Comparison of ENCODE assay signal across 21 cellular contexts in genomic region chr4:40322853-40323252, GRCh38. TPM values are rescaled to one million over a fixed set of nuclear protein-coding genes. Genes with fewer than 3 reads are reported as not detected.
A peak's percentile ranks its signal among the peaks of the same experiment; 100 is the strongest.
DNase-seq lines count a peak whose midpoint lies in the region; ATAC-seq and TF ChIP-seq lines count a peak whose summit lies in the region.
"Had no signal": no experiment of that assay in that cellular context is flagged by ENCODE, and none has a peak within 500 bp of the region (broad histone marks: within the 10 kb centered on the region; RNA-seq: fewer than 3 reads in every experiment).

No MANE protein-coding gene starts in this region.

- no peak for TF ChIP-seq POLR2A in stomach (IDR thresholded peaks at IDR 0.05)

- peak; percentile 13 for DNase-seq in NCI-H2196 (lab: John Stamatoyannopoulos, UW; ENCODE audit: unreplicated experiment)
- no peak for DNase-seq in NCI-H2196 treated with DMSO at 0.1 percent for 48 hours (lab: John Stamatoyannopoulos, UW; ENCODE audit: unreplicated experiment)
- no peak for DNase-seq in PC-9
- no peak for DNase-seq in left colon
- DNase-seq in smooth muscle cell (lab: John Stamatoyannopoulos, UW; ENCODE audit: unreplicated experiment), result no peak
- no peak for DNase-seq in stomach
- no peak for DNase-seq in dorsolateral prefrontal cortex
- DNase-seq: activated CD4-positive, alpha-beta memory T cell treated with anti-CD3 and anti-CD28 coated beads for 36 hours; activated T-cell treated with anti-CD3 and anti-CD28 coated beads, Interleukin-2, amount 50 U/mL, for 24 hours; brain microvascular endothelial cell; DMS79; NCI-H2029; PC-3; T-helper 2 cell; thyroid gland had no signal

- intact Hi-C loops in PC-9 (cut with micrococcal nuclease; ENCODE audit: unreplicated experiment), result no loop called here
- intact Hi-C loops in left colon (cut with DNase I, micrococcal nuclease), result no loop called here
- intact Hi-C loops in stomach (cut with DNase I; ENCODE audit: low total_unique reads), result no loop called here
- intact Hi-C loops in dorsolateral prefrontal cortex (cut with DNase I), result loop anchor here in 1 of 2 donors (10.0 kb wide), 1 partner anchor 168 kb away; no protein-coding TSS in a partner anchor

- H2AFZ ChIP-seq in PC-9 (no peak overlapping the region), smooth muscle cell (ENCODE audit: low read depth) (peak overlapping the region; percentile 1)

- WGBS in smooth muscle cell (ENCODE audit: low lambda C conversion rate), result 40% methylated on average over 3 of the region's 3 CpGs
- WGBS in stomach, 5 donors, result 15 to 37% (median 32%) methylated on average over 3 of the region's 3 CpGs

- H3K9ac ChIP-seq in smooth muscle cell (ENCODE audit: low read depth), result no peak overlapping the region

- H3K79me2 ChIP-seq in PC-9 (ENCODE audit: low read depth) (no peaks in the 10 kb centered on the region), smooth muscle cell (ENCODE audit: low read depth) (no peaks in the 10 kb centered on the region)

- peak; percentile 40 for ATAC-seq in left colon
- no peak for ATAC-seq in HG02973 (IDR thresholded peaks at IDR 0.05; ENCODE audit: unreplicated experiment)
- ATAC-seq: activated naive CD4-positive, alpha-beta T cell treated with anti-CD3 and anti-CD28 coated beads, Interleukin-2, amount 50 U/mL, for 72 hours; PC-3 had no signal

- no peaks in the 10 kb centered on the region for H3K9me3 ChIP-seq in PC-9 (ENCODE audit: insufficient read depth, low read depth)
- H3K9me3 ChIP-seq in smooth muscle cell (replicated peaks; ENCODE audit: low read depth), result no peaks in the 10 kb centered on the region
- no peaks in the 10 kb centered on the region for H3K9me3 ChIP-seq in stomach
- H3K9me3 ChIP-seq: thyroid gland had no signal

- CTCF ChIA-PET in PC-9 (lab: Charles Lee), result interaction anchor here (1.7 kb wide), 1 partner anchor 13 kb away, joined by 5 read pairs; no protein-coding TSS in a partner anchor

- H3K4me2 ChIP-seq in PC-9 (peak overlapping the region; percentile 27; the same call in 1 of the 2 replicates), smooth muscle cell (no peak overlapping the region)

- H3K4me3 ChIP-seq in PC-9, result no peak overlapping the region
- no peak overlapping the region for H3K4me3 ChIP-seq in smooth muscle cell
- no peak overlapping the region for H3K4me3 ChIP-seq in stomach
- no peak overlapping the region for H3K4me3 ChIP-seq in dorsolateral prefrontal cortex
- H3K4me3 ChIP-seq: thyroid gland had no signal

- H3F3A ChIP-seq in PC-9 (ENCODE audit: insufficient read depth, low read depth) (peaks cover 22% of the 10 kb centered on the region; the same call in 1 of the 2 replicates), smooth muscle cell (ENCODE audit: low read depth) (peaks cover 11% of the 10 kb centered on the region)

- H3K27ac ChIP-seq in PC-9, result 0 out of 2 replicates have a peak overlapping the region, but pooled peaks have one; percentile 58
- H3K27ac ChIP-seq in smooth muscle cell (ENCODE audit: low read depth), result peak overlapping the region; percentile 85
- H3K27ac ChIP-seq in stomach, result peak overlapping the region in 1 of 5 donors; percentile 14
- H3K27ac ChIP-seq in dorsolateral prefrontal cortex, result peak overlapping the region in 3 of 59 donors; percentile 2 to 29 (median 8)
- H3K27ac ChIP-seq: brain microvascular endothelial cell, thyroid gland had no signal

- no peaks in the 10 kb centered on the region for H3K9me2 ChIP-seq in PC-9 (ENCODE audit: insufficient read depth)

- H3K4me1 ChIP-seq in PC-9 (replicated peaks; ENCODE audit: insufficient read depth) (peaks cover 52% of the 10 kb centered on the region), smooth muscle cell (ENCODE audit: low read depth) (no peaks in the 10 kb centered on the region), stomach (peaks cover 0 to 26% (median 12%) of the 10 kb centered on the region in 4 donors)

- H3K36me3 ChIP-seq in PC-9 (ENCODE audit: low read depth), result no peaks in the 10 kb centered on the region
- H3K36me3 ChIP-seq in smooth muscle cell (ENCODE audit: low read depth), result no peaks in the 10 kb centered on the region
- H3K36me3 ChIP-seq in stomach, result no peaks in the 10 kb centered on the region
- H3K36me3 ChIP-seq: brain microvascular endothelial cell, thyroid gland had no signal

- H4K20me1 ChIP-seq in PC-9 (ENCODE audit: insufficient read depth) (no peaks in the 10 kb centered on the region), smooth muscle cell (ENCODE audit: low read depth) (no peaks in the 10 kb centered on the region)

- TF ChIP-seq EP300 in stomach (IDR thresholded peaks at IDR 0.05), result no peak

- BruUV-seq in PC-9 (replicated peaks; lab: Mats Ljungman, UMichigan), result no TSS peak

- POLR2A ChIA-PET in PC-9 (lab: Charles Lee; ENCODE audit: unreplicated experiment), result no interaction called here

- TF ChIP-seq CTCF in PC-9 (conservative IDR thresholded peaks at IDR 0.05) (no peak), smooth muscle cell (IDR thresholded peaks at IDR 0.05; ENCODE audit: borderline replicate concordance, insufficient read depth, poor library complexity, severe bottlenecking) (no peak), stomach (IDR thresholded peaks at IDR 0.05) (no peak), dorsolateral prefrontal cortex (IDR thresholded peaks at IDR 0.05 in 54 of 56, conservative IDR thresholded peaks at IDR 0.05 in 2 of 56; ENCODE audit: low read depth in 1 of 56, partially characterized antibody in 56 of 56) (no peak)

- H3K27me3 ChIP-seq in PC-9 (ENCODE audit: insufficient read depth, low read depth) (no peaks in the 10 kb centered on the region), smooth muscle cell (ENCODE audit: low read depth) (no peaks in the 10 kb centered on the region), stomach (no peaks in the 10 kb centered on the region), dorsolateral prefrontal cortex (peaks cover 0 to 1% (median 0%) of the 10 kb centered on the region in 45 donors)
- H3K27me3 ChIP-seq: brain microvascular endothelial cell, thyroid gland had no signal

RNA-seq across cellular contexts. Expression of gene CHRNA9, which starts 12.3 kb away (rescaled TPM):
- not detected in 2 replicates for total RNA-seq in PC-9 (2021)
- not detected for total RNA-seq in left colon
- 7.3 and 15.8 TPM in 2 replicates for total RNA-seq in smooth muscle cell
- polyA plus RNA-seq in smooth muscle cell, result 2.4 and 5.3 TPM in 2 replicates
- not detected for total RNA-seq in stomach
- polyA plus RNA-seq in stomach, result under 1 TPM in 1 of 3 donors, not detected in 2; 0.31 TPM
- under 1 TPM in 5 of 120 experiments, not detected in 115; 0.19 to 0.31 (median 0.21) TPM for total RNA-seq in dorsolateral prefrontal cortex
- total RNA-seq: activated naive CD4-positive, alpha-beta T cell treated with anti-CD3 and anti-CD28 coated beads, Interleukin-2, amount 50 U/mL, for 72 hours; epithelial cell of proximal tubule; glomerular endothelial cell; liver; PC-3 had no signal
- polyA plus RNA-seq: CD14-positive monocyte, liver had no signal
